2 cellular contexts compared by ENCODE assay signal in the genomic region with DNA sequence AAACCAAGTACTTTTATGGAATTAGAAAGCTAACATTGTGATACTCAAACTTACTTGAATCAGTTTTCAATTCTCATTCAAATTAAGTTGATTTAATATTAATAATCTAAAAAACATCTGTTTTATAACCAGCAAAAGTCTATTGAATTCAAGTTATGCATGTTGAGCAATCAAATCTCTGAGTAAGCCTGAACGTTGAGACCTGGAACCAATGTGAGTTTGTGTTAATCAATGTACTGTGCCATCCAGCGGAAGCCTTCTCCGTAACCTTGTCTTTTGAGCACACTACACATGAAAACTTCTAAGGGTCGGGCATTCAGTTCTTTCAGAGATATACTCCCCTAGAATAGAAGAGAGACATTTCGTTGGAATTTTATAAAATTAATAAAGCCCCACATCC.
TF ChIP-seq lines count a peak whose summit lies in the region.

No MANE protein-coding gene starts in this region.

TF ChIP-seq in liver, 16 proteins besides CTCF, POLR2A, EP300 and RAD21:
- TF ChIP-seq HNF4G (IDR thresholded peaks at IDR 0.05) (no peak), YY1 (IDR thresholded peaks at IDR 0.05) (peak; percentile 28), SP1 (IDR thresholded peaks at IDR 0.05) (no peak), EGR1 (IDR thresholded peaks at IDR 0.05; ENCODE audit: low read depth in 2 of 2) (no peak), RXRA (IDR thresholded peaks at IDR 0.05) (peak; percentile 10 to 21), FOXA2 (IDR thresholded peaks at IDR 0.05) (no peak), TAF1 (conservative IDR thresholded peaks at IDR 0.05) (no peak), NR2F2 (IDR thresholded peaks at IDR 0.05) (no peak), JUND (IDR thresholded peaks at IDR 0.05) (no peak), GABPA (IDR thresholded peaks at IDR 0.05 in 1 of 2, conservative IDR thresholded peaks at IDR 0.05 in 1 of 2) (no peak), HNF4A (conservative IDR thresholded peaks at IDR 0.05) (peak; percentile 47 to 50), FOXA1 (IDR thresholded peaks at IDR 0.05) (no peak)
- TF ChIP-seq, protein P1, sequence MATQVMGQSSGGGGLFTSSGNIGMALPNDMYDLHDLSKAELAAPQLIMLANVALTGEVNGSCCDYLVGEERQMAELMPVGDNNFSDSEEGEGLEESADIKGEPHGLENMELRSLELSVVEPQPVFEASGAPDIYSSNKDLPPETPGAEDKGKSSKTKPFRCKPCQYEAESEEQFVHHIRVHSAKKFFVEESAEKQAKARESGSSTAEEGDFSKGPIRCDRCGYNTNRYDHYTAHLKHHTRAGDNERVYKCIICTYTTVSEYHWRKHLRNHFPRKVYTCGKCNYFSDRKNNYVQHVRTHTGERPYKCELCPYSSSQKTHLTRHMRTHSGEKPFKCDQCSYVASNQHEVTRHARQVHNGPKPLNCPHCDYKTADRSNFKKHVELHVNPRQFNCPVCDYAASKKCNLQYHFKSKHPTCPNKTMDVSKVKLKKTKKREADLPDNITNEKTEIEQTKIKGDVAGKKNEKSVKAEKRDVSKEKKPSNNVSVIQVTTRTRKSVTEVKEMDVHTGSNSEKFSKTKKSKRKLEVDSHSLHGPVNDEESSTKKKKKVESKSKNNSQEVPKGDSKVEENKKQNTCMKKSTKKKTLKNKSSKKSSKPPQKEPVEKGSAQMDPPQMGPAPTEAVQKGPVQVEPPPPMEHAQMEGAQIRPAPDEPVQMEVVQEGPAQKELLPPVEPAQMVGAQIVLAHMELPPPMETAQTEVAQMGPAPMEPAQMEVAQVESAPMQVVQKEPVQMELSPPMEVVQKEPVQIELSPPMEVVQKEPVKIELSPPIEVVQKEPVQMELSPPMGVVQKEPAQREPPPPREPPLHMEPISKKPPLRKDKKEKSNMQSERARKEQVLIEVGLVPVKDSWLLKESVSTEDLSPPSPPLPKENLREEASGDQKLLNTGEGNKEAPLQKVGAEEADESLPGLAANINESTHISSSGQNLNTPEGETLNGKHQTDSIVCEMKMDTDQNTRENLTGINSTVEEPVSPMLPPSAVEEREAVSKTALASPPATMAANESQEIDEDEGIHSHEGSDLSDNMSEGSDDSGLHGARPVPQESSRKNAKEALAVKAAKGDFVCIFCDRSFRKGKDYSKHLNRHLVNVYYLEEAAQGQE (IDR thresholded peaks at IDR 0.05) = no peak
- TF ChIP-seq, protein P2, sequence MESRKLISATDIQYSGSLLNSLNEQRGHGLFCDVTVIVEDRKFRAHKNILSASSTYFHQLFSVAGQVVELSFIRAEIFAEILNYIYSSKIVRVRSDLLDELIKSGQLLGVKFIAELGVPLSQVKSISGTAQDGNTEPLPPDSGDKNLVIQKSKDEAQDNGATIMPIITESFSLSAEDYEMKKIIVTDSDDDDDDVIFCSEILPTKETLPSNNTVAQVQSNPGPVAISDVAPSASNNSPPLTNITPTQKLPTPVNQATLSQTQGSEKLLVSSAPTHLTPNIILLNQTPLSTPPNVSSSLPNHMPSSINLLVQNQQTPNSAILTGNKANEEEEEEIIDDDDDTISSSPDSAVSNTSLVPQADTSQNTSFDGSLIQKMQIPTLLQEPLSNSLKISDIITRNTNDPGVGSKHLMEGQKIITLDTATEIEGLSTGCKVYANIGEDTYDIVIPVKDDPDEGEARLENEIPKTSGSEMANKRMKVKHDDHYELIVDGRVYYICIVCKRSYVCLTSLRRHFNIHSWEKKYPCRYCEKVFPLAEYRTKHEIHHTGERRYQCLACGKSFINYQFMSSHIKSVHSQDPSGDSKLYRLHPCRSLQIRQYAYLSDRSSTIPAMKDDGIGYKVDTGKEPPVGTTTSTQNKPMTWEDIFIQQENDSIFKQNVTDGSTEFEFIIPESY (IDR thresholded peaks at IDR 0.05) = no peak
- TF ChIP-seq, protein P3, sequence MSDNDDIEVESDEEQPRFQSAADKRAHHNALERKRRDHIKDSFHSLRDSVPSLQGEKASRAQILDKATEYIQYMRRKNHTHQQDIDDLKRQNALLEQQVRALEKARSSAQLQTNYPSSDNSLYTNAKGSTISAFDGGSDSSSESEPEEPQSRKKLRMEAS (IDR thresholded peaks at IDR 0.05) = no peak
- TF ChIP-seq, protein P4, sequence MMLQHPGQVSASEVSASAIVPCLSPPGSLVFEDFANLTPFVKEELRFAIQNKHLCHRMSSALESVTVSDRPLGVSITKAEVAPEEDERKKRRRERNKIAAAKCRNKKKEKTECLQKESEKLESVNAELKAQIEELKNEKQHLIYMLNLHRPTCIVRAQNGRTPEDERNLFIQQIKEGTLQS (IDR thresholded peaks at IDR 0.05) = no peak

TF ChIP-seq in HepG2, 621 proteins besides CTCF, POLR2A, EP300 and RAD21:
- TF ChIP-seq BRD4 (CRISPR knock-in tag; IDR thresholded peaks at IDR 0.05) = no peak
- TF ChIP-seq, protein P5, sequence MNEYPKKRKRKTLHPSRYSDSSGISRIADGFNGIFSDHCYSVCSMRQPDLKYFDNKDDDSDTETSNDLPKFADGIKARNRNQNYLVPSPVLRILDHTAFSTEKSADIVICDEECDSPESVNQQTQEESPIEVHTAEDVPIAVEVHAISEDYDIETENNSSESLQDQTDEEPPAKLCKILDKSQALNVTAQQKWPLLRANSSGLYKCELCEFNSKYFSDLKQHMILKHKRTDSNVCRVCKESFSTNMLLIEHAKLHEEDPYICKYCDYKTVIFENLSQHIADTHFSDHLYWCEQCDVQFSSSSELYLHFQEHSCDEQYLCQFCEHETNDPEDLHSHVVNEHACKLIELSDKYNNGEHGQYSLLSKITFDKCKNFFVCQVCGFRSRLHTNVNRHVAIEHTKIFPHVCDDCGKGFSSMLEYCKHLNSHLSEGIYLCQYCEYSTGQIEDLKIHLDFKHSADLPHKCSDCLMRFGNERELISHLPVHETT (CRISPR knock-in tag; conservative IDR thresholded peaks at IDR 0.05) = no peak
- no peak for TF ChIP-seq NCOA5 (CRISPR knock-in tag; IDR thresholded peaks at IDR 0.05)
- no peak for TF ChIP-seq ZNF430 (CRISPR knock-in tag; IDR thresholded peaks at IDR 0.05)
- TF ChIP-seq, protein P6, sequence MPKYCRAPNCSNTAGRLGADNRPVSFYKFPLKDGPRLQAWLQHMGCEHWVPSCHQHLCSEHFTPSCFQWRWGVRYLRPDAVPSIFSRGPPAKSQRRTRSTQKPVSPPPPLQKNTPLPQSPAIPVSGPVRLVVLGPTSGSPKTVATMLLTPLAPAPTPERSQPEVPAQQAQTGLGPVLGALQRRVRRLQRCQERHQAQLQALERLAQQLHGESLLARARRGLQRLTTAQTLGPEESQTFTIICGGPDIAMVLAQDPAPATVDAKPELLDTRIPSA (CRISPR knock-in tag; IDR thresholded peaks at IDR 0.05; ENCODE audit: borderline replicate concordance) = no peak
- TF ChIP-seq, protein P7, sequence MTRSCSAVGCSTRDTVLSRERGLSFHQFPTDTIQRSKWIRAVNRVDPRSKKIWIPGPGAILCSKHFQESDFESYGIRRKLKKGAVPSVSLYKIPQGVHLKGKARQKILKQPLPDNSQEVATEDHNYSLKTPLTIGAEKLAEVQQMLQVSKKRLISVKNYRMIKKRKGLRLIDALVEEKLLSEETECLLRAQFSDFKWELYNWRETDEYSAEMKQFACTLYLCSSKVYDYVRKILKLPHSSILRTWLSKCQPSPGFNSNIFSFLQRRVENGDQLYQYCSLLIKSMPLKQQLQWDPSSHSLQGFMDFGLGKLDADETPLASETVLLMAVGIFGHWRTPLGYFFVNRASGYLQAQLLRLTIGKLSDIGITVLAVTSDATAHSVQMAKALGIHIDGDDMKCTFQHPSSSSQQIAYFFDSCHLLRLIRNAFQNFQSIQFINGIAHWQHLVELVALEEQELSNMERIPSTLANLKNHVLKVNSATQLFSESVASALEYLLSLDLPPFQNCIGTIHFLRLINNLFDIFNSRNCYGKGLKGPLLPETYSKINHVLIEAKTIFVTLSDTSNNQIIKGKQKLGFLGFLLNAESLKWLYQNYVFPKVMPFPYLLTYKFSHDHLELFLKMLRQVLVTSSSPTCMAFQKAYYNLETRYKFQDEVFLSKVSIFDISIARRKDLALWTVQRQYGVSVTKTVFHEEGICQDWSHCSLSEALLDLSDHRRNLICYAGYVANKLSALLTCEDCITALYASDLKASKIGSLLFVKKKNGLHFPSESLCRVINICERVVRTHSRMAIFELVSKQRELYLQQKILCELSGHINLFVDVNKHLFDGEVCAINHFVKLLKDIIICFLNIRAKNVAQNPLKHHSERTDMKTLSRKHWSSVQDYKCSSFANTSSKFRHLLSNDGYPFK (CRISPR knock-in tag; IDR thresholded peaks at IDR 0.05; ENCODE audit: borderline replicate concordance) = no peak
- no peak for TF ChIP-seq ZBTB21 (CRISPR knock-in tag; IDR thresholded peaks at IDR 0.05)
- TF ChIP-seq ZNF274 (CRISPR knock-in tag; IDR thresholded peaks at IDR 0.05) = no peak
